Comparison of ENCODE assay signal across 1 cellular context in genomic region chr11:122189259-122189658, GRCh38.
TF ChIP-seq lines count a peak whose summit lies in the region.

No MANE protein-coding gene starts in this region.

TF ChIP-seq in HCT116, 20 proteins besides CTCF, POLR2A, EP300 and RAD21 (continued from another document):
- TF ChIP-seq FOSL1 (IDR thresholded peaks at IDR 0.05; ENCODE audit: low read depth) (peak; percentile 99), EZH2 (IDR thresholded peaks at IDR 0.05) (no peak)
